In genomic region chr20:20795721-20796120, GRCh38 we compare ENCODE assay signal across 25 cellular contexts.
DNase-seq lines count a peak whose midpoint lies in the region; ATAC-seq, FAIRE-seq and TF ChIP-seq lines count a peak whose summit lies in the region.
"Had no signal": no experiment of that assay in that cellular context is flagged by ENCODE, and none has a peak within 500 bp of the region (broad histone marks: within the 10 kb centered on the region; RNA-seq: fewer than 3 reads in every experiment).

No MANE protein-coding gene starts in this region.

- H3K9ac ChIP-seq in HepG2 (ENCODE audit: insufficient read depth, low read depth, low read length), result no peak overlapping the region
- H3K9ac ChIP-seq: BLaER1 had no signal

- peak overlapping the region; percentile 32; the same call in 1 of the 2 replicates for H2AFZ ChIP-seq in GM23338
- no peak overlapping the region for H2AFZ ChIP-seq in HepG2 (ENCODE audit: low read length)

- no peak for TF ChIP-seq RAD21 in HepG2 (CRISPR knock-in tag; IDR thresholded peaks at IDR 0.05)

- H3K4me1 ChIP-seq in GM23338 (ENCODE audit: insufficient read depth), result no peaks in the 10 kb centered on the region
- H3K4me1 ChIP-seq in HepG2 (ENCODE audit: insufficient read depth, low read length), result peaks cover 6% of the 10 kb centered on the region; the same call in 1 of the 2 replicates
- H3K4me1 ChIP-seq in right lobe of liver, result no peaks in the 10 kb centered on the region
- no peaks in the 10 kb centered on the region for H3K4me1 ChIP-seq in left lung
- H3K4me1 ChIP-seq: BE2C had no signal

- intact Hi-C loops in HepG2 (cut with micrococcal nuclease; ENCODE audit: unreplicated experiment) (no loop called here), right lobe of liver (cut with DNase I) (no loop called here), left lung (cut with DNase I) (no loop called here)

- FAIRE-seq in HepG2 (lab: Jason Lieb, UNC), result no peak
- FAIRE-seq: A204.1, GM12891, GM19239 had no signal

- TF ChIP-seq POLR2A in HepG2 (IDR thresholded peaks at IDR 0.05; ENCODE audit: insufficient read depth in 1 of 2, low read depth in 2 of 2, low read length in 2 of 2) (no peak), right lobe of liver (IDR thresholded peaks at IDR 0.05) (no peak)

- H4K20me1 ChIP-seq in GM23338 (replicated peaks; ENCODE audit: insufficient read depth) (no peaks in the 10 kb centered on the region), HepG2 (ENCODE audit: insufficient read depth, low read length) (no peaks in the 10 kb centered on the region)
- H4K20me1 ChIP-seq: BLaER1 had no signal

- H3K27ac Mint-ChIP-seq in GM23338, result no peak overlapping the region
- H3K27ac Mint-ChIP-seq: CD4-positive, alpha-beta T cell; CD8-positive, alpha-beta T cell had no signal

- CTCF ChIA-PET in HepG2 (lab: Yijun Ruan, JAX; ENCODE audit: low intra/inter-chr PET ratio, low total read pairs), result no interaction called here

- POLR2A ChIA-PET in HepG2 (lab: Yijun Ruan, JAX), result no interaction called here

- ATAC-seq in GM23338 (no peak), HepG2 (no peak), right lobe of liver (peak; percentile 64 to 82 (median 70)), GM21390 (IDR thresholded peaks at IDR 0.05; ENCODE audit: unreplicated experiment) (no peak), left lung (no peak)
- ATAC-seq: CD8-positive, alpha-beta T cell had no signal

- H3K36me3 ChIP-seq in GM23338 (ENCODE audit: insufficient read depth), result no peaks in the 10 kb centered on the region
- no peaks in the 10 kb centered on the region for H3K36me3 ChIP-seq in HepG2 (replicated peaks in 1 of 2; ENCODE audit: control insufficient read depth in 1 of 2, insufficient read depth in 2 of 2, low read length in 2 of 2)
- no peaks in the 10 kb centered on the region for H3K36me3 ChIP-seq in right lobe of liver
- no peaks in the 10 kb centered on the region for H3K36me3 ChIP-seq in left lung
- H3K36me3 ChIP-seq: BE2C, BLaER1 had no signal

- TF ChIP-seq CTCF in GM23338 (conservative IDR thresholded peaks at IDR 0.05; ENCODE audit: low read depth in 2 of 2) (no peak), HepG2 (CRISPR knock-in tag; IDR thresholded peaks at IDR 0.05) (no peak), right lobe of liver (IDR thresholded peaks at IDR 0.05) (no peak), left lung (IDR thresholded peaks at IDR 0.05) (no peak)

- H3K4me3 ChIP-seq in GM23338, result no peak overlapping the region
- H3K4me3 ChIP-seq in HepG2 (replicated peaks in 1 of 3; ENCODE audit: insufficient read depth in 1 of 3, low read depth in 2 of 3, low read length in 3 of 3), result no peak overlapping the region
- H3K4me3 ChIP-seq in right lobe of liver, result no peak overlapping the region
- H3K4me3 ChIP-seq in left lung, result no peak overlapping the region
- H3K4me3 ChIP-seq: BLaER1 had no signal

- H3K9me2 ChIP-seq in GM23338 (ENCODE audit: insufficient read depth), result no peaks in the 10 kb centered on the region

- WGBS in HepG2 (ENCODE audit: low lambda C conversion rate), result 7% methylated on average over 5 of the region's 5 CpGs
- WGBS in right lobe of liver (ENCODE audit: insufficient coverage, low coverage, low lambda C conversion rate, missing lambda C conversion rate), result 32% methylated on average over 5 of the region's 5 CpGs

- H3K4me1 Mint-ChIP-seq in GM23338, result no peaks in the 10 kb centered on the region

- no peak overlapping the region for H3K4me2 ChIP-seq in GM23338
- H3K4me2 ChIP-seq in HepG2 (ENCODE audit: low read depth, low read length), result no peak overlapping the region

- no peaks in the 10 kb centered on the region for H3K79me2 ChIP-seq in GM23338 (replicated peaks; ENCODE audit: insufficient read depth)
- H3K79me2 ChIP-seq in HepG2 (ENCODE audit: insufficient read depth, low read length), result no peaks in the 10 kb centered on the region

- H3K27me3 Mint-ChIP-seq in GM23338 (ENCODE audit: insufficient read depth, low read depth, poor library complexity), result peaks cover 6% of the 10 kb centered on the region

- H3K36me3 Mint-ChIP-seq in GM23338 (ENCODE audit: low read depth), result no peaks in the 10 kb centered on the region
- H3K36me3 Mint-ChIP-seq: CD8-positive, alpha-beta T cell had no signal

- in situ Hi-C loops in HepG2 (cut with HindIII; ENCODE audit: extremely low pct_ligation_motif_present, low pct_unique_long_range_greater_than_20kb), result no loop called here

- DNase-seq in GM23338 (ENCODE audit: low spot score) (no peak), HepG2 (ENCODE audit: low spot score) (no peak), right lobe of liver (peak in 1 of 3 donors; percentile 55), GDM1 (lab: John Stamatoyannopoulos, UW) (no peak), left lung (no peak), COLO829 (ENCODE audit: low spot score) (no peak)
- DNase-seq: 8988T; ACHN; BE2C; CD4-positive, alpha-beta T cell; CD8-positive, alpha-beta T cell; COR-L47; DMS 273 treated with DMSO at 0.1 percent for 48 hours; DMS153; DMS53; DMS79; DND-41; EL; GF-D8 had no signal

- H3K4me3 Mint-ChIP-seq in GM23338, result no peak overlapping the region
- H3K4me3 Mint-ChIP-seq: CD4-positive, alpha-beta T cell; CD8-positive, alpha-beta T cell had no signal

- no peaks in the 10 kb centered on the region for H3K27me3 ChIP-seq in GM23338 (ENCODE audit: insufficient read depth)
- peaks cover 0 to 2% of the 10 kb centered on the region in 2 experiments; a peak in 1 of 5 replicates for H3K27me3 ChIP-seq in HepG2 (ENCODE audit: control insufficient read depth in 1 of 2, insufficient read depth in 2 of 2, low read length in 2 of 2)
- H3K27me3 ChIP-seq in right lobe of liver, result no peaks in the 10 kb centered on the region
- no peaks in the 10 kb centered on the region for H3K27me3 ChIP-seq in left lung
- H3K27me3 ChIP-seq: BLaER1 had no signal

- H3K27ac ChIP-seq in GM23338 (ENCODE audit: low read depth) (no peak overlapping the region), HepG2 (ENCODE audit: extremely low read length, insufficient read depth, low read length) (no peak overlapping the region), right lobe of liver (no peak overlapping the region), left lung (no peak overlapping the region)
- H3K27ac ChIP-seq: BLaER1, C4-2B had no signal

- no peaks in the 10 kb centered on the region for H3K9me3 Mint-ChIP-seq in GM23338
- H3K9me3 Mint-ChIP-seq: CD4-positive, alpha-beta T cell; CD8-positive, alpha-beta T cell had no signal

- TF ChIP-seq EP300 in HepG2 (IDR thresholded peaks at IDR 0.05; ENCODE audit: low read depth in 2 of 2, low read length in 2 of 2) (no peak), HepG2 (CRISPR knock-in tag; IDR thresholded peaks at IDR 0.05; ENCODE audit: borderline replicate concordance) (no peak)

- no peaks in the 10 kb centered on the region for H3F3A ChIP-seq in GM23338 (replicated peaks; ENCODE audit: low read depth)

- H3K9me3 ChIP-seq in HepG2 (ENCODE audit: low read length), result no peaks in the 10 kb centered on the region
- H3K9me3 ChIP-seq in right lobe of liver, result no peaks in the 10 kb centered on the region
- H3K9me3 ChIP-seq in left lung, result no peaks in the 10 kb centered on the region
- H3K9me3 ChIP-seq: BE2C, BLaER1 had no signal

- BruUV-seq in HepG2 (replicated peaks; lab: Mats Ljungman, UMichigan), result no TSS peak

TF ChIP-seq in GM23338, 12 proteins besides CTCF, POLR2A, EP300 and RAD21 (continues in another document):
- no peak for TF ChIP-seq STAT1 (IDR thresholded peaks at IDR 0.05; ENCODE audit: unreplicated experiment)
- TF ChIP-seq ZNF331 (CRISPR knock-in tag; IDR thresholded peaks at IDR 0.05; ENCODE audit: low read depth), result no peak
- TF ChIP-seq JUNB (IDR thresholded peaks at IDR 0.05; ENCODE audit: unreplicated experiment), result no peak
- TF ChIP-seq NANOG (IDR thresholded peaks at IDR 0.05; ENCODE audit: borderline replicate concordance), result no peak
- TF ChIP-seq ETS1 (IDR thresholded peaks at IDR 0.05), result no peak

TF ChIP-seq in HepG2, 621 proteins besides CTCF, POLR2A, EP300 and RAD21:
- TF ChIP-seq ZNF780A (CRISPR knock-in tag; IDR thresholded peaks at IDR 0.05) (no peak), HNF4A (CRISPR knock-in tag; IDR thresholded peaks at IDR 0.05) (peak; percentile 15; the same call in 1 of the 2 replicates)

Comparison
In these comparisons a context has a peak if more than half of its experiments do, and no peak if none do; other contexts are left out.
1. ATAC-seq: peak in right lobe of liver (4 of 4); none in GM23338 (single experiment), HepG2 (single experiment), GM21390 (single experiment) and left lung (single experiment).